ENCODE assay signal across 8 cellular contexts in the genomic region with DNA sequence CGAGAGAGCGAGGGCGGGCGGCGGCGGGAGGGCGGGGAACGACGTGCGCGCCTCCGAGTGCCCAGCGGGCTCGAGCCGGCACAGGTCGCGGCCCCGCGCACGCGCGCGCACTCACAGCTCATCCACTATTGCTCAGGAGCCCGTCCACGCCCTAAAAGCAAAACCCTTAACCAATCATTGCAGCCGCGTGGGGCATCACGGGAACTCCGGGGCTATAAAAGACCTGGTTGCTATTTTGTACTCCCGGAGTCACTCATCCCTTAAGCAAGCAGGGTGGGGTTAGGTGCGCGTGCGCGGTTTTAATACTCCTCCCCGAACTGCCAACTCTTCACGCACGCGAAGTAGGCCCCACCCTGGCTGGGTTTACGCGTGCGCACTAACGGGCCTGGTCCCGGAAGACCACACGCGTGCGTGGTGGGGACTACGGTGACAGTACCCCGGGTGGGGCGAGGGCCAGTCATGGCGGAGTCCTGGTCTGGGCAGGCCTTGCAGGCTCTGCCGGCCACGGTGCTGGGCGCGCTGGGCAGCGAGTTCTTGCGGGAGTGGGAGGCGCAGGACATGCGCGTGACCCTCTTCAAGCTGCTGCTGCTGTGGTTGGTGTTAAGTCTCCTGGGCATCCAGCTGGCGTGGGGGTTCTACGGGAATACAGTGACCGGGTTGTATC. TPM values are rescaled to one million over a fixed set of nuclear protein-coding genes. Genes with fewer than 3 reads are reported as not detected.
A peak's percentile ranks its signal among the peaks of the same experiment; 100 is the strongest.
DNase-seq lines count a peak whose midpoint lies in the region; ATAC-seq and TF ChIP-seq lines count a peak whose summit lies in the region.

Gene RHOA (minus strand): TSS at position 9 of the 664 bp plus-strand sequence. CDS start 36,387 bp downstream, outside the sequence.
A gene with protein sequence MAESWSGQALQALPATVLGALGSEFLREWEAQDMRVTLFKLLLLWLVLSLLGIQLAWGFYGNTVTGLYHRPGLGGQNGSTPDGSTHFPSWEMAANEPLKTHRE (plus strand): TSS at position 456 of the 664 bp plus-strand sequence. CDS start 4 bp downstream, at position 460.

- TF ChIP-seq POLR2A in suprapubic skin (IDR thresholded peaks at IDR 0.05) = peak; percentile 36 to 88

- peak within 1 kb of the TSS; percentile 99 for H3K27ac ChIP-seq in suprapubic skin

- ATAC-seq in HG02588 (IDR thresholded peaks at IDR 0.05; ENCODE audit: unreplicated experiment) (peak; percentile 70), SK-N-SH treated with all-trans-retinoic acid at 6 μM for 48 hours (peak; percentile 94)

- WGBS in suprapubic skin = 2% methylated on average over 9 of the region's 62 CpGs

- H3K9me3 ChIP-seq in suprapubic skin = no peaks in the 10 kb centered on the region

- peaks cover 9% of the 10 kb centered on the region for H3K36me3 ChIP-seq in GM06990 (ENCODE audit: control insufficient read depth, insufficient read depth, low read length)
- H3K36me3 ChIP-seq in suprapubic skin = peaks cover 8% of the 10 kb centered on the region

- no peak for TF ChIP-seq CTCF in GM06990 (IDR thresholded peaks at IDR 0.05; ENCODE audit: insufficient read depth, low read length, poor library complexity, severe bottlenecking)
- no peak for TF ChIP-seq CTCF in suprapubic skin (IDR thresholded peaks at IDR 0.05)

- H3K4me1 Mint-ChIP-seq in activated naive CD4-positive, alpha-beta T cell treated with anti-CD3 and anti-CD28 coated beads, Interleukin-2, amount 50 U/mL, for 24 hours = peaks cover 59% of the 10 kb centered on the region

- TF ChIP-seq EP300 in suprapubic skin (IDR thresholded peaks at IDR 0.05) = no peak

- H3K36me3 Mint-ChIP-seq in activated naive CD4-positive, alpha-beta T cell treated with anti-CD3 and anti-CD28 coated beads, Interleukin-2, amount 50 U/mL, for 24 hours = peaks cover 3% of the 10 kb centered on the region

- peaks cover 59% of the 10 kb centered on the region for H3K4me1 ChIP-seq in suprapubic skin

- H3K4me3 ChIP-seq in GM06990 (replicated peaks; ENCODE audit: low read depth, low read length) (peak within 1 kb of the TSS; percentile 93), suprapubic skin (peak within 1 kb of the TSS; percentile 91)

- no peaks in the 10 kb centered on the region for H3K27me3 Mint-ChIP-seq in activated naive CD4-positive, alpha-beta T cell treated with anti-CD3 and anti-CD28 coated beads, Interleukin-2, amount 50 U/mL, for 24 hours

- no peaks in the 10 kb centered on the region for H3K9me3 Mint-ChIP-seq in activated naive CD4-positive, alpha-beta T cell treated with anti-CD3 and anti-CD28 coated beads, Interleukin-2, amount 50 U/mL, for 24 hours

- peak within 1 kb of the TSS; percentile 97 for H3K4me3 Mint-ChIP-seq in activated naive CD4-positive, alpha-beta T cell treated with anti-CD3 and anti-CD28 coated beads, Interleukin-2, amount 50 U/mL, for 24 hours

- no peaks in the 10 kb centered on the region for H3K27me3 ChIP-seq in GM06990 (replicated peaks; ENCODE audit: control insufficient read depth, insufficient read depth, low read length)
- no peaks in the 10 kb centered on the region for H3K27me3 ChIP-seq in suprapubic skin

- DNase-seq in GM06990 (ENCODE audit: extremely low read depth, insufficient read length) = peak; percentile 99
- DNase-seq in NCI-H1092 (lab: John Stamatoyannopoulos, UW) = peak; percentile 97
- DNase-seq in globus pallidus (ENCODE audit: low spot score) = peak; percentile 99
- peak; percentile 85 to 100 (median 98) for DNase-seq in nucleus accumbens (lab: John Stamatoyannopoulos, UW)
- peak; percentile 100 for DNase-seq in suprapubic skin (ENCODE audit: low spot score in 2 of 2)

- peak within 1 kb of the TSS; percentile 91 for H3K27ac Mint-ChIP-seq in activated naive CD4-positive, alpha-beta T cell treated with anti-CD3 and anti-CD28 coated beads, Interleukin-2, amount 50 U/mL, for 24 hours

TF ChIP-seq in SK-N-SH treated with all-trans-retinoic acid at 6 μM for 48 hours, 23 proteins besides CTCF, POLR2A, EP300 and RAD21:
- TF ChIP-seq, protein P1, sequence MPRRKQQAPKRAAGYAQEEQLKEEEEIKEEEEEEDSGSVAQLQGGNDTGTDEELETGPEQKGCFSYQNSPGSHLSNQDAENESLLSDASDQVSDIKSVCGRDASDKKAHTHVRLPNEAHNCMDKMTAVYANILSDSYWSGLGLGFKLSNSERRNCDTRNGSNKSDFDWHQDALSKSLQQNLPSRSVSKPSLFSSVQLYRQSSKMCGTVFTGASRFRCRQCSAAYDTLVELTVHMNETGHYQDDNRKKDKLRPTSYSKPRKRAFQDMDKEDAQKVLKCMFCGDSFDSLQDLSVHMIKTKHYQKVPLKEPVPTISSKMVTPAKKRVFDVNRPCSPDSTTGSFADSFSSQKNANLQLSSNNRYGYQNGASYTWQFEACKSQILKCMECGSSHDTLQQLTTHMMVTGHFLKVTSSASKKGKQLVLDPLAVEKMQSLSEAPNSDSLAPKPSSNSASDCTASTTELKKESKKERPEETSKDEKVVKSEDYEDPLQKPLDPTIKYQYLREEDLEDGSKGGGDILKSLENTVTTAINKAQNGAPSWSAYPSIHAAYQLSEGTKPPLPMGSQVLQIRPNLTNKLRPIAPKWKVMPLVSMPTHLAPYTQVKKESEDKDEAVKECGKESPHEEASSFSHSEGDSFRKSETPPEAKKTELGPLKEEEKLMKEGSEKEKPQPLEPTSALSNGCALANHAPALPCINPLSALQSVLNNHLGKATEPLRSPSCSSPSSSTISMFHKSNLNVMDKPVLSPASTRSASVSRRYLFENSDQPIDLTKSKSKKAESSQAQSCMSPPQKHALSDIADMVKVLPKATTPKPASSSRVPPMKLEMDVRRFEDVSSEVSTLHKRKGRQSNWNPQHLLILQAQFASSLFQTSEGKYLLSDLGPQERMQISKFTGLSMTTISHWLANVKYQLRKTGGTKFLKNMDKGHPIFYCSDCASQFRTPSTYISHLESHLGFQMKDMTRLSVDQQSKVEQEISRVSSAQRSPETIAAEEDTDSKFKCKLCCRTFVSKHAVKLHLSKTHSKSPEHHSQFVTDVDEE (CRISPR knock-in tag; IDR thresholded peaks at IDR 0.05) = 0 out of 2 replicates have a peak, but pooled peaks have one; percentile 59
- TF ChIP-seq, protein P2, sequence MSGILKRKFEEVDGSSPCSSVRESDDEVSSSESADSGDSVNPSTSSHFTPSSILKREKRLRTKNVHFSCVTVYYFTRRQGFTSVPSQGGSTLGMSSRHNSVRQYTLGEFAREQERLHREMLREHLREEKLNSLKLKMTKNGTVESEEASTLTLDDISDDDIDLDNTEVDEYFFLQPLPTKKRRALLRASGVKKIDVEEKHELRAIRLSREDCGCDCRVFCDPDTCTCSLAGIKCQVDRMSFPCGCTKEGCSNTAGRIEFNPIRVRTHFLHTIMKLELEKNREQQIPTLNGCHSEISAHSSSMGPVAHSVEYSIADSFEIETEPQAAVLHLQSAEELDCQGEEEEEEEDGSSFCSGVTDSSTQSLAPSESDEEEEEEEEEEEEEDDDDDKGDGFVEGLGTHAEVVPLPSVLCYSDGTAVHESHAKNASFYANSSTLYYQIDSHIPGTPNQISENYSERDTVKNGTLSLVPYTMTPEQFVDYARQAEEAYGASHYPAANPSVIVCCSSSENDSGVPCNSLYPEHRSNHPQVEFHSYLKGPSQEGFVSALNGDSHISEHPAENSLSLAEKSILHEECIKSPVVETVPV (CRISPR knock-in tag; IDR thresholded peaks at IDR 0.05) = no peak

RNA-seq across cellular contexts. Expression of gene RHOA, which starts in this region (rescaled TPM):
- total RNA-seq in suprapubic skin = 100 to 1,000 TPM; 315 to 373 (median 341) TPM

RNA-seq across cellular contexts. Expression of the second gene that starts in this region (rescaled TPM):
- total RNA-seq in suprapubic skin = 10 to 100 TPM; 10.8 to 25.5 (median 19.6) TPM

Comparison
In these comparisons a context has a peak if more than half of its experiments do, and no peak if none do; other contexts are left out.
1. Peak in every context shown above with its lines: DNase-seq, ATAC-seq, H3K4me3 ChIP-seq and H3K27ac ChIP-seq.